8 cellular contexts compared by ENCODE assay signal in genomic region chr3:5188419-5189405, GRCh38. TPM values are rescaled to one million over a fixed set of nuclear protein-coding genes. Genes with fewer than 3 reads are reported as not detected.
DNase-seq lines count a peak whose midpoint lies in the region; FAIRE-seq and TF ChIP-seq lines count a peak whose summit lies in the region.

No MANE protein-coding gene starts in this region.

- H3K9me3 ChIP-seq in small intestine (ENCODE audit: control insufficient read depth, low read depth) = no peaks in the 10 kb centered on the region

- H3K27me3 ChIP-seq in H7 (ENCODE audit: control insufficient read depth, insufficient read depth, low read length) = peaks cover 2% of the 10 kb centered on the region; the same call in 1 of the 2 replicates
- H3K27me3 ChIP-seq in small intestine (ENCODE audit: control insufficient read depth in 2 of 2, insufficient read depth in 2 of 2, low read length in 2 of 2) = no peaks in the 10 kb centered on the region

- H3K27ac Mint-ChIP-seq in activated naive CD4-positive, alpha-beta T cell treated with anti-CD3 and anti-CD28 coated beads, Interleukin-2, amount 50 U/mL, for 24 hours = peak overlapping the region; percentile 99

- no peak for FAIRE-seq in small intestine (lab: Jason Lieb, UNC)

- 0 to 4% (median 1%) methylated on average over 28 of the region's 28 CpGs for WGBS in small intestine, 3 donors

- DNase-seq in AG09309 (ENCODE audit: low read depth) (no peak), H7 (peak; percentile 37), small intestine (peak; percentile 75), NCI-H187 treated with DMSO at 0.1 percent for 48 hours (lab: John Stamatoyannopoulos, UW) (no peak), GM19240 (ENCODE audit: insufficient read length, low spot score) (no peak)

- H3K4me3 ChIP-seq in AG09309 (ENCODE audit: control insufficient read depth, low read depth, low read length) = peak overlapping the region; percentile 75
- H3K4me3 ChIP-seq in H7 (ENCODE audit: insufficient read depth, low read depth, low read length) = peak overlapping the region; percentile 94
- H3K4me3 ChIP-seq in iPS-11a (ENCODE audit: low read depth, low read length) = peak overlapping the region; percentile 78
- H3K4me3 ChIP-seq in small intestine (ENCODE audit: low read depth in 1 of 2, low read length in 2 of 2) = peak overlapping the region; percentile 97 to 99

- H3K4me3 Mint-ChIP-seq in activated naive CD4-positive, alpha-beta T cell treated with anti-CD3 and anti-CD28 coated beads, Interleukin-2, amount 50 U/mL, for 24 hours = peak overlapping the region; percentile 96

- H3K36me3 ChIP-seq in H7 (replicated peaks; ENCODE audit: control insufficient read depth, insufficient read depth, low read length) (no peaks in the 10 kb centered on the region; the same call in 1 of the 2 replicates), small intestine (ENCODE audit: control insufficient read depth in 2 of 2, insufficient read depth in 2 of 2, low read length in 2 of 2) (no peaks in the 10 kb centered on the region)

- peaks cover 18% of the 10 kb centered on the region for H3K36me3 Mint-ChIP-seq in activated naive CD4-positive, alpha-beta T cell treated with anti-CD3 and anti-CD28 coated beads, Interleukin-2, amount 50 U/mL, for 24 hours

- TF ChIP-seq CTCF in AG09309 (IDR thresholded peaks at IDR 0.05; ENCODE audit: control insufficient read depth, insufficient read depth, low read depth, low read length, missing control alignments) = no peak

- peaks cover 44% of the 10 kb centered on the region for H3K4me1 Mint-ChIP-seq in activated naive CD4-positive, alpha-beta T cell treated with anti-CD3 and anti-CD28 coated beads, Interleukin-2, amount 50 U/mL, for 24 hours

- peaks cover 0 to 3% of the 10 kb centered on the region in 2 donors for H3K4me1 ChIP-seq in small intestine (ENCODE audit: control insufficient read depth in 2 of 2, insufficient read depth in 1 of 2, low read depth in 1 of 2, low read length in 1 of 2)

- TF ChIP-seq POLR2A in Raji (IDR thresholded peaks at IDR 0.05; ENCODE audit: insufficient read depth, low read depth, low read length) = peak; percentile 48

- no peaks in the 10 kb centered on the region for H3K9me3 Mint-ChIP-seq in activated naive CD4-positive, alpha-beta T cell treated with anti-CD3 and anti-CD28 coated beads, Interleukin-2, amount 50 U/mL, for 24 hours

- peak overlapping the region; percentile 97 to 98 for H3K27ac ChIP-seq in small intestine (ENCODE audit: low read depth in 1 of 2, low read length in 1 of 2)

- H3K27me3 Mint-ChIP-seq in activated naive CD4-positive, alpha-beta T cell treated with anti-CD3 and anti-CD28 coated beads, Interleukin-2, amount 50 U/mL, for 24 hours = no peaks in the 10 kb centered on the region

RNA-seq across cellular contexts. Expression of gene EDEM1, which starts 1.2 kb away (rescaled TPM):
- 12.6 and 13.2 TPM in 2 replicates for total RNA-seq in H7 (2014; rRNA removed; shearing (Covaris generic))
- 10 to 100 TPM in 1 of 3 donors, 1 to 10 TPM in 2; 4.0 to 13.6 (median 4.6) TPM for polyA plus RNA-seq in small intestine

Comparison
In these comparisons a context has a peak if more than half of its experiments do, and no peak if none do; other contexts are left out.
1. DNase-seq: peak in H7 (single experiment) and small intestine (single experiment); none in AG09309 (single experiment), NCI-H187 treated with DMSO at 0.1 percent for 48 hours (single experiment) and GM19240 (single experiment).
2. Peak in every context shown above with its lines, with median percentiles within 50 percentile points of each other: H3K4me3 ChIP-seq.